13 cellular contexts compared by ENCODE assay signal in the genomic region with DNA sequence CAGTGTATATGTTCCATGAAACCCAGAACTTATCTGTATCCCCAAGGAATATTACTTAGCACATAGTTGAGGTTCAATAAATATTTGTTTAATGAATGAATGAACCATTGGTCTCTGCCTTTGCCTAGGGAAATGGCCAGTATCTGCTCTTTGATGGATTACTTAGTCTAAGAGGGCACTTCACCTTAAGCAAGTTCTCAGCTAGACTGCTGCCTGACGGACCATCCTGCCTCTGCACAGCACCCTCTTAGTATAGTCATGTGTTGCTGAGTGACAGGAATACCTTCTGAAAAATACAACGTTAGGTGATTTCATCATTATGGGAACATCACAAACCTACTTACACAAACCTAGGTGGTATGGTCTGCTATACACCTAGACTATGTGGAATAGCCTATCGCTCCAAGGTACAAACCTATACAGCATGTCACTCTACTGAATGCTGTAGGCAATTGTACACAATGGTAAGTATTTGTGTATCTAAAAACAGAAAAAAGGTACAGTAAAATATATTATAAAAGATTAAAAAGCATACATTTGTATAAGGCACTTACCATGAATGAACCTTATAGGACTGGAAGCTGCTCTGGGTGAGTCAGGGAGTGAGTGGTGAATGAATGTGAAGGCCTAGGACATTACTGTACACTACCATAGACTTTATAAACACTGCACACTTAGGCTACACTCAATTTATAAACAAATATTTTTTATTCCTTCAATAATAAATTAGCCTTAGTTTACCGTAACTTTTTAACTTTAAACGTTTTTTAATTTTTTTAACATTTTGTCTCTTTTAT.
"Had no signal": no experiment of that assay in that cellular context is flagged by ENCODE, and none has a peak within 500 bp of the region (broad histone marks: within the 10 kb centered on the region; RNA-seq: fewer than 3 reads in every experiment).

No MANE protein-coding gene starts in this region.

- H3K27ac ChIP-seq: cardiac muscle cell, dorsolateral prefrontal cortex, esophagus squamous epithelium, right atrium auricular region, tibial nerve, vagina had no signal

- H3K4me1 ChIP-seq: vagina had no signal

- DNase-seq: activated CD4-positive, alpha-beta T cell treated with anti-CD3 and anti-CD28 coated beads for 1 hour; activated CD4-positive, alpha-beta T cell treated with anti-CD3 and anti-CD28 coated beads, Interleukin-2, amount 50 U/mL, for 4 hours; activated naive CD4-positive, alpha-beta T cell treated with anti-CD3 and anti-CD28 coated beads for 36 hours; dorsolateral prefrontal cortex; esophagus squamous epithelium; stimulated activated CD4-positive, alpha-beta T cell treated with anti-CD3 and anti-CD28 coated beads, Interleukin-15, amount 100 ng/mL, for 24 hours; stimulated activated CD4-positive, alpha-beta T cell treated with anti-CD3 and anti-CD28 coated beads, Interleukin-4, amount 100 ng/mL, for 24 hours; stimulated activated naive CD4-positive, alpha-beta T cell treated with Interleukin-2 at 50 U/mL for 16 hours; substantia nigra had no signal

- H3K27me3 ChIP-seq: cardiac muscle cell, dorsolateral prefrontal cortex, esophagus squamous epithelium, right atrium auricular region, tibial nerve, vagina had no signal
